Comparison of ENCODE assay signal across 9 cellular contexts in genomic region chr17:31490991-31491793, GRCh38.
DNase-seq lines count a peak whose midpoint lies in the region; ATAC-seq and TF ChIP-seq lines count a peak whose summit lies in the region.
"Had no signal": no experiment of that assay in that cellular context is flagged by ENCODE, and none has a peak within 500 bp of the region (broad histone marks: within the 10 kb centered on the region; RNA-seq: fewer than 3 reads in every experiment).

No MANE protein-coding gene starts in this region.

- ATAC-seq in Right ventricle myocardium inferior (no peak), HG02852 (IDR thresholded peaks at IDR 0.05; ENCODE audit: unreplicated experiment) (no peak), HG03439 (IDR thresholded peaks at IDR 0.05; ENCODE audit: unreplicated experiment) (no peak), GM19455 (IDR thresholded peaks at IDR 0.05; ENCODE audit: unreplicated experiment) (no peak)
- no peak for ATAC-seq in effector memory CD8-positive, alpha-beta T cell (replicated peaks)
- ATAC-seq: heart left ventricle had no signal

- no peaks in the 10 kb centered on the region for H3K27me3 Mint-ChIP-seq in effector memory CD8-positive, alpha-beta T cell
- peaks cover 24% of the 10 kb centered on the region for H3K27me3 Mint-ChIP-seq in type B pancreatic cell

- intact Hi-C loops in Right ventricle myocardium inferior (cut with DNase I) (no loop called here), cardiac septum (cut with DNase I) (no loop called here)

- DNase-seq in Right ventricle myocardium inferior (ENCODE audit: missing footprints), result peak; percentile 75
- no peak for DNase-seq in cardiac septum (ENCODE audit: low spot score)
- DNase-seq in NOMO-1 treated with dmso at 0.1 percent for 144 hours (lab: John Stamatoyannopoulos, UW; ENCODE audit: unreplicated experiment), result peak; percentile 76
- DNase-seq in effector memory CD8-positive, alpha-beta T cell, result no peak
- no peak for DNase-seq in type B pancreatic cell (ENCODE audit: extremely low spot score, unreplicated experiment)

- no peaks in the 10 kb centered on the region for H3K9me3 Mint-ChIP-seq in effector memory CD8-positive, alpha-beta T cell
- no peaks in the 10 kb centered on the region for H3K9me3 Mint-ChIP-seq in type B pancreatic cell

- peak overlapping the region; percentile 82 to 90 for H3K4me3 Mint-ChIP-seq in effector memory CD8-positive, alpha-beta T cell
- peak overlapping the region; percentile 28 for H3K4me3 Mint-ChIP-seq in type B pancreatic cell

- peak overlapping the region; percentile 91 to 95 for H3K27ac Mint-ChIP-seq in effector memory CD8-positive, alpha-beta T cell
- H3K27ac Mint-ChIP-seq in type B pancreatic cell, result peak overlapping the region; percentile 58

- TF ChIP-seq CTCF in type B pancreatic cell (conservative IDR thresholded peaks at IDR 0.05), result no peak

- peaks cover 26% of the 10 kb centered on the region for H3K36me3 Mint-ChIP-seq in effector memory CD8-positive, alpha-beta T cell (ENCODE audit: insufficient read depth)
- peaks cover 3% of the 10 kb centered on the region for H3K36me3 Mint-ChIP-seq in type B pancreatic cell

- H3K4me1 Mint-ChIP-seq in effector memory CD8-positive, alpha-beta T cell (ENCODE audit: low read depth in 2 of 2), result peaks cover 73 to 74% of the 10 kb centered on the region in 2 donors
- peaks cover 35% of the 10 kb centered on the region for H3K4me1 Mint-ChIP-seq in type B pancreatic cell (ENCODE audit: unreplicated experiment)

Comparison
In these comparisons a context has a peak if more than half of its experiments do, and no peak if none do; other contexts are left out.
1. DNase-seq: peak in Right ventricle myocardium inferior (single experiment) and NOMO-1 treated with dmso at 0.1 percent for 144 hours (single experiment); none in cardiac septum (single experiment), effector memory CD8-positive, alpha-beta T cell (0 of 3) and type B pancreatic cell (single experiment).